Comparison of ENCODE assay signal across 6 cellular contexts in the genomic region with DNA sequence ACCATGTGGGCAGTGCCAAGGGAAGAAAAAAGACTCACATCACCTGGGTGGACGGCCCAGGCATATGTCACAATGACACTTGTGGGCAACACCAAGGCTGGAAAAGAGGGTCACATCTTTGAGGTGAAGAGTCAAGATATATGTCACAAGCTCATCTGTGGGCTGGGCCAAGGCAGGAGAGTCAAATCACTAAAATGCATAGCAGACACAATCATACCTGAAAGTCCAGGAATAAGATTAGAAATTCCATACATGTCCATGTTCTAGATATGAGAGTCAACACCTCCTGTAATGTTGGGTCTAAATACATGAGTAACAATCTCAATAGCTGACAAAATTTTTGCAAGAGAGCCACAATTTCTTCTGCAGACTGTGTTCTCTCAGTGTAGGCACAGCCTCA.
"Had no signal": no experiment of that assay in that cellular context is flagged by ENCODE, and none has a peak within 500 bp of the region (broad histone marks: within the 10 kb centered on the region; RNA-seq: fewer than 3 reads in every experiment).

No MANE protein-coding gene starts in this region.

- H3K27ac Mint-ChIP-seq: IgD-negative memory B cell had no signal

- H3K36me3 Mint-ChIP-seq: IgD-negative memory B cell had no signal

- DNase-seq: IMR-90, KBM-7 had no signal

- H3K27me3 Mint-ChIP-seq: IgD-negative memory B cell had no signal

- H3K4me3 ChIP-seq: K562 had no signal

- H3K27ac ChIP-seq: HL-60 had no signal

- H3K4me1 Mint-ChIP-seq: IgD-negative memory B cell had no signal

- H3K4me3 Mint-ChIP-seq: IgD-negative memory B cell had no signal

- ATAC-seq: HepG2, K562 had no signal
